ENCODE assay signal across 1 cellular context in the genomic region with DNA sequence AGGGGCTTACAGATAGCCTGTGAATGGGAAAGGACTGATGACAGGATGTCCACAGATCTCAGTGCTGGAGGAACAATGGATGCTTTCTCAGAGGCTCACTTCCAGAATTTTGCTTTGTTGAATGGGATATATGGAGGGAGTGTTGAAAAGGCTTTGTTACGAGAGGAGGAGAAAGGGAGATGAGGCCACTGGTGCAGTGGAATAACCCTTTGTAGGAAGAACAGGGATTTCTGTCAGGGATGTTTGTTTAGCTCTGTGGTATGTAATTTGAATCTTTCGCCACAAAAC.
TF ChIP-seq lines count a peak whose summit lies in the region.

No MANE protein-coding gene starts in this region.

TF ChIP-seq in IMR-90, 13 proteins besides CTCF, POLR2A, EP300 and RAD21:
- TF ChIP-seq MAFK (IDR thresholded peaks at IDR 0.05; ENCODE audit: low read depth, low read length) (no peak), RFX5 (IDR thresholded peaks at IDR 0.05; ENCODE audit: low read depth, low read length) (no peak), CEBPB (IDR thresholded peaks at IDR 0.05; ENCODE audit: low read depth, low read length) (no peak)
- TF ChIP-seq, protein P1, sequence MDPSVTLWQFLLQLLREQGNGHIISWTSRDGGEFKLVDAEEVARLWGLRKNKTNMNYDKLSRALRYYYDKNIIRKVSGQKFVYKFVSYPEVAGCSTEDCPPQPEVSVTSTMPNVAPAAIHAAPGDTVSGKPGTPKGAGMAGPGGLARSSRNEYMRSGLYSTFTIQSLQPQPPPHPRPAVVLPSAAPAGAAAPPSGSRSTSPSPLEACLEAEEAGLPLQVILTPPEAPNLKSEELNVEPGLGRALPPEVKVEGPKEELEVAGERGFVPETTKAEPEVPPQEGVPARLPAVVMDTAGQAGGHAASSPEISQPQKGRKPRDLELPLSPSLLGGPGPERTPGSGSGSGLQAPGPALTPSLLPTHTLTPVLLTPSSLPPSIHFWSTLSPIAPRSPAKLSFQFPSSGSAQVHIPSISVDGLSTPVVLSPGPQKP (IDR thresholded peaks at IDR 0.05; ENCODE audit: borderline replicate concordance, low read depth, low read length) = no peak
- TF ChIP-seq, protein P2, sequence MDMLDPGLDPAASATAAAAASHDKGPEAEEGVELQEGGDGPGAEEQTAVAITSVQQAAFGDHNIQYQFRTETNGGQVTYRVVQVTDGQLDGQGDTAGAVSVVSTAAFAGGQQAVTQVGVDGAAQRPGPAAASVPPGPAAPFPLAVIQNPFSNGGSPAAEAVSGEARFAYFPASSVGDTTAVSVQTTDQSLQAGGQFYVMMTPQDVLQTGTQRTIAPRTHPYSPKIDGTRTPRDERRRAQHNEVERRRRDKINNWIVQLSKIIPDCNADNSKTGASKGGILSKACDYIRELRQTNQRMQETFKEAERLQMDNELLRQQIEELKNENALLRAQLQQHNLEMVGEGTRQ (IDR thresholded peaks at IDR 0.05; ENCODE audit: low read depth, low read length) = no peak
